In the genomic region with DNA sequence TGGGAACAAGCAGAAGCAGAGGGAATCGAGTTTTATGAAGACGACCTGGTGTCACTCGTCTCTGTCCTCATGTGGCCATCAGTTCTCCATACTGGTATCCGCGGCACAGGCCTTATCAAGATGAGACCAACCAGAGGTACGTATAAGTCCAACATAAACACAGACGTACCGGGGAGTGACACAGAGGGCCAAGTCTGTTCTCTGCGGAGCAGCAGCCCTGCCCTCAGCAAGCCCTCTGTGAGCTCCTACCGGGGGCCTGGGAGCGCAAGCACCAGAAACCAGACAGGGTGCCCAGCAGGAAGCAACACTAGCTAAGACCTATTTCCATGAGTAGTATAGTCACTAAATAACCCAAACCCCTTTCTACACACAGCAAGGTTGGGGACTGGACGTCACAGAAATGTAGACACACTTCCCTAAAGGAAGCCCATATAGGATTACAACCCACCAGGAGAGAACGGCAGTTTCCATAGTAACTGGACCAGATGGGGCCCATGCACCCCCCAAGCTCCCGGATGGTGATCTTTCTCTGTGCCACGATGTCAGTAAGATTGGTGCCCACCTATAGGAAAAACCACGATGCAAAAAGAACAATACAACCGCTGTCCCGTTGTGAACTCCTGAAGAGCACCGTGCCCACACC, we compare ENCODE assay signal across 8 cellular contexts. TPM values are rescaled to one million over a fixed set of nuclear protein-coding genes. Genes with fewer than 3 reads are reported as not detected.
DNase-seq lines count a peak whose midpoint lies in the region; ATAC-seq and TF ChIP-seq lines count a peak whose summit lies in the region.

No MANE protein-coding gene starts in this region.

- peaks cover 23 to 27% of the 10 kb centered on the region in 2 donors for H3K4me1 ChIP-seq in gastrocnemius medialis

- peak overlapping the region; percentile 91 for H3K27ac ChIP-seq in RWPE1
- peak overlapping the region; percentile 82 to 97 (median 88) for H3K27ac ChIP-seq in gastrocnemius medialis

- H3K4me3 ChIP-seq in H7 (ENCODE audit: insufficient read depth, low read depth, low read length) (peak overlapping the region; percentile 97), gastrocnemius medialis (peak overlapping the region; percentile 90 to 99 (median 97))

- H3K36me3 ChIP-seq in H7 (replicated peaks; ENCODE audit: control insufficient read depth, insufficient read depth, low read length) (peaks cover 15% of the 10 kb centered on the region), gastrocnemius medialis (peaks cover 0 to 21% of the 10 kb centered on the region in 2 donors)

- intact Hi-C loops in gastrocnemius medialis (cut with DNase I; ENCODE audit: low total_unique reads) = loop anchor here (1.0 kb wide), 2 partner anchors 16 to 45 kb away; a partner anchor contains a TSS

- CTCF ChIA-PET in RWPE1 (lab: Yijun Ruan, JAX) = interaction anchor here (1.3 kb wide), 1 partner anchor 19 kb away, joined by 6 read pairs; no protein-coding TSS in a partner anchor

- ATAC-seq in gastrocnemius medialis (no peak), omental fat pad (ENCODE audit: low FRiP score) (no peak), HG02840 (IDR thresholded peaks at IDR 0.05; ENCODE audit: low FRiP score, unreplicated experiment) (no peak), HG02642 (IDR thresholded peaks at IDR 0.05; ENCODE audit: poor library complexity, unreplicated experiment) (no peak)

- no peaks in the 10 kb centered on the region for H3K9me3 ChIP-seq in gastrocnemius medialis

- POLR2A ChIA-PET in RWPE1 (lab: Yijun Ruan, JAX; ENCODE audit: low non-redundant PET) = interaction anchor here (1.2 kb wide), 1 partner anchor 16 kb away, joined by 5 read pairs; a partner anchor contains a TSS

- H3K27me3 ChIP-seq in H7 (ENCODE audit: control insufficient read depth, insufficient read depth, low read length) = no peaks in the 10 kb centered on the region
- H3K27me3 ChIP-seq in gastrocnemius medialis = no peaks in the 10 kb centered on the region

- DNase-seq in H7 = peak; percentile 54
- DNase-seq in RWPE1 (ENCODE audit: low spot score) = no peak
- peak; percentile 44 for DNase-seq in fibroblast of gingiva (ENCODE audit: low read depth)
- no peak for DNase-seq in gastrocnemius medialis
- no peak for DNase-seq in omental fat pad (ENCODE audit: low spot score)
- no peak for DNase-seq in islet precursor cell

- no peak for TF ChIP-seq POLR2A in gastrocnemius medialis (IDR thresholded peaks at IDR 0.05)

- in situ Hi-C loops in gastrocnemius medialis (cut with MboI; ENCODE audit: low sequenced_read_pairs in 4 of 4) = no loop called here

- TF ChIP-seq CTCF in RWPE1 (conservative IDR thresholded peaks at IDR 0.05; ENCODE audit: low read depth) = no peak
- TF ChIP-seq CTCF in gastrocnemius medialis (IDR thresholded peaks at IDR 0.05 in 4 of 5, conservative IDR thresholded peaks at IDR 0.05 in 1 of 5) = no peak
- no peak for TF ChIP-seq CTCF in omental fat pad (IDR thresholded peaks at IDR 0.05)

RNA-seq across cellular contexts. Expression of a gene that starts 0.9 kb away (rescaled TPM):
- 47.4 and 74.6 TPM in 2 replicates for total RNA-seq in H7 (2014; rRNA removed; shearing (Covaris generic))
- 10 to 100 TPM; 12.9 to 23.6 (median 20.0) TPM for total RNA-seq in gastrocnemius medialis
- 10 to 100 TPM; 18.8 to 28.8 (median 26.9) TPM for total RNA-seq in omental fat pad

RNA-seq across cellular contexts. Expression of a gene that starts 1.1 kb away (rescaled TPM):
- total RNA-seq in H7 (2014; rRNA removed; shearing (Covaris generic)) = 119 and 133 TPM in 2 replicates
- total RNA-seq in gastrocnemius medialis (100 to 1,000 TPM in 3 of 4 donors, 10 to 100 TPM in 1; 62.1 to 150 (median 113) TPM), omental fat pad (100 to 1,000 TPM in 1 of 4 donors, 10 to 100 TPM in 3; 54.0 to 117 (median 66.9) TPM)

RNA-seq across cellular contexts. Expression of a gene that starts 16.1 kb away (rescaled TPM):
- 40.7 and 49.7 TPM in 2 replicates for total RNA-seq in H7 (2014; rRNA removed; shearing (Covaris generic))
- 10 to 100 TPM in 2 of 4 donors, 1 to 10 TPM in 2; 6.7 to 17.1 (median 11.2) TPM for total RNA-seq in gastrocnemius medialis
- 10 to 100 TPM in 1 of 4 donors, 1 to 10 TPM in 3; 6.8 to 15.6 (median 9.4) TPM for total RNA-seq in omental fat pad

RNA-seq across cellular contexts. Expression of a gene that starts 16.3 kb away (rescaled TPM):
- total RNA-seq in H7 (2014; rRNA removed; shearing (Covaris generic)) = 100 and 115 TPM in 2 replicates
- total RNA-seq in gastrocnemius medialis (10 to 100 TPM; 15.5 to 32.2 (median 22.2) TPM), omental fat pad (10 to 100 TPM; 18.4 to 26.5 (median 21.6) TPM)

RNA-seq across cellular contexts. Expression of a gene that starts 20.5 kb away (rescaled TPM):
- total RNA-seq in H7 (2014; rRNA removed; shearing (Covaris generic)) = 32.3 and 35.9 TPM in 2 replicates
- 100 to 1,000 TPM in 2 of 4 donors, 10 to 100 TPM in 2; 79.1 to 117 (median 94.1) TPM for total RNA-seq in gastrocnemius medialis
- total RNA-seq in omental fat pad = 10 to 100 TPM; 31.4 to 55.8 (median 49.2) TPM

Comparison
In these comparisons a context has a peak if more than half of its experiments do, and no peak if none do; other contexts are left out.
1. DNase-seq: peak in H7 (single experiment) and fibroblast of gingiva (single experiment); none in RWPE1 (single experiment), gastrocnemius medialis (0 of 2), omental fat pad (single experiment) and islet precursor cell (single experiment).